17 cellular contexts compared by ENCODE assay signal in the genomic region with DNA sequence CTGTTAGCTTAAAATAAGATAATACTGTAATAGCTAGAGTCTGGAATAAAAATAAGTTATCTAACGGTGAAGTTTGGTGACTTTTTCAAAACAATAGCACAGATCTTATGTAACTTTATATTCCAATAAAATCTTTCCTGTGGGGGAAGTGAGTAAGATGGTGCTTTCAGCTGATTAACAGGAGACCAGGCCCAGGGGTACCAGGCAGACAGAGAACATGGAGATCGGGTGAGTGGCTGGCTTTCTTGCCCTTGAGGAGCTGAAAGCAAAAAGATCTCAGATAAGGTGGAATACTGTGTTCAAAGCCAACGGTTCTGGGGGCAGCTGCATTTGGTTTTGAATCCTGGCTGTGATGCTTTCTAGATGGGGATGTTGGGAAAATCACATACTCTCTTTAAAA.
DNase-seq lines count a peak whose midpoint lies in the region; ATAC-seq, FAIRE-seq and TF ChIP-seq lines count a peak whose summit lies in the region.
"Had no signal": no experiment of that assay in that cellular context is flagged by ENCODE, and none has a peak within 500 bp of the region (broad histone marks: within the 10 kb centered on the region; RNA-seq: fewer than 3 reads in every experiment).

No MANE protein-coding gene starts in this region.

- H3K4me3 Mint-ChIP-seq in central memory CD8-positive, alpha-beta T cell, result peak overlapping the region; percentile 73
- H3K4me3 Mint-ChIP-seq in neural progenitor cell, result peak overlapping the region; percentile 81

- DNase-seq in central memory CD8-positive, alpha-beta T cell (ENCODE audit: low spot score in 2 of 2), result no peak
- no peak for DNase-seq in neural progenitor cell (ENCODE audit: low spot score)
- DNase-seq in frontal cortex (ENCODE audit: low spot score in 2 of 2), result no peak
- no peak for DNase-seq in D721Med (ENCODE audit: insufficient read length, low spot score)
- no peak for DNase-seq in COLO668 (lab: John Stamatoyannopoulos, UW; ENCODE audit: unreplicated experiment)
- DNase-seq: GOT3, MG63, NCI-H2107, NCI-H82 had no signal

- H3K9me3 ChIP-seq in HUES48 (ENCODE audit: control insufficient read depth, insufficient read depth, low read length) (no peaks in the 10 kb centered on the region), neural progenitor cell (ENCODE audit: low read depth) (no peaks in the 10 kb centered on the region)
- H3K9me3 ChIP-seq: MG63 had no signal

- H3K27ac Mint-ChIP-seq in central memory CD8-positive, alpha-beta T cell (ENCODE audit: low read depth), result no peak overlapping the region
- H3K27ac Mint-ChIP-seq in neural progenitor cell, result no peak overlapping the region
- H3K27ac Mint-ChIP-seq: activated naive CD8-positive, alpha-beta T cell treated with anti-CD3 and anti-CD28 coated beads, Interleukin-2, amount 10 ng/mL, durations not matched to agents 7 days and 5 days; CD4-positive, CD25-positive, alpha-beta regulatory T cell; stimulated activated memory B cell treated with anti-CD40 and anti-IgM and Interleukin-4, amounts not matched to agents 10 μg/mL and 1 μg/mL and 100 μg/mL, for 72 hours had no signal

- peaks cover 90% of the 10 kb centered on the region for H3K27me3 Mint-ChIP-seq in central memory CD8-positive, alpha-beta T cell
- H3K27me3 Mint-ChIP-seq in neural progenitor cell (ENCODE audit: insufficient read depth, low read depth), result peaks cover 8% of the 10 kb centered on the region

- H3K27me3 ChIP-seq in HUES48 (ENCODE audit: control insufficient read depth, insufficient read depth, low read length) (peaks cover 33% of the 10 kb centered on the region), neural progenitor cell (peaks cover 48% of the 10 kb centered on the region)
- H3K27me3 ChIP-seq: MG63 had no signal

- peaks cover 31% of the 10 kb centered on the region for H3K4me1 Mint-ChIP-seq in central memory CD8-positive, alpha-beta T cell
- peaks cover 38% of the 10 kb centered on the region for H3K4me1 Mint-ChIP-seq in neural progenitor cell

- H3K4me1 ChIP-seq in HUES48 (ENCODE audit: control insufficient read depth, insufficient read depth, low read length) (peaks cover 56% of the 10 kb centered on the region), neural progenitor cell (peaks cover 36% of the 10 kb centered on the region)

- TF ChIP-seq CTCF in neural progenitor cell (IDR thresholded peaks at IDR 0.05) (no peak), D721Med (IDR thresholded peaks at IDR 0.05; ENCODE audit: insufficient read depth, missing control alignments) (no peak)

- no peaks in the 10 kb centered on the region for H4K20me1 ChIP-seq in neural progenitor cell (ENCODE audit: low read depth)

- FAIRE-seq in frontal cortex (lab: Jason Lieb, UNC) (no peak), D721Med (lab: Jason Lieb, UNC) (no peak)
- FAIRE-seq: G401.6, TTC549 had no signal

- H3K79me2 ChIP-seq in neural progenitor cell (ENCODE audit: low read depth), result no peaks in the 10 kb centered on the region

- H3K36me3 Mint-ChIP-seq in central memory CD8-positive, alpha-beta T cell (ENCODE audit: insufficient read depth), result peaks cover 2% of the 10 kb centered on the region
- H3K36me3 Mint-ChIP-seq in neural progenitor cell, result no peaks in the 10 kb centered on the region
- H3K36me3 Mint-ChIP-seq: activated naive CD8-positive, alpha-beta T cell treated with anti-CD3 and anti-CD28 coated beads, Interleukin-2, amount 10 ng/mL, durations not matched to agents 7 days and 5 days; CD4-positive, CD25-positive, alpha-beta regulatory T cell; stimulated activated memory B cell treated with anti-CD40 and anti-IgM and Interleukin-4, amounts not matched to agents 10 μg/mL and 1 μg/mL and 100 μg/mL, for 72 hours had no signal

- H3K36me3 ChIP-seq in HUES48 (ENCODE audit: control insufficient read depth, insufficient read depth, low read length), result no peaks in the 10 kb centered on the region
- H3K36me3 ChIP-seq in neural progenitor cell, result no peaks in the 10 kb centered on the region
- H3K36me3 ChIP-seq: MG63 had no signal

- peak overlapping the region; percentile 57 for H3K4me3 ChIP-seq in HUES48 (ENCODE audit: low read depth, low read length)
- H3K4me3 ChIP-seq in neural progenitor cell, result peak overlapping the region; percentile 50

- peak overlapping the region; percentile 80 for H3K4me2 ChIP-seq in neural progenitor cell

- no peak overlapping the region for H2AFZ ChIP-seq in neural progenitor cell (replicated peaks)

- peak; percentile 1 for ATAC-seq in GM18519 (IDR thresholded peaks at IDR 0.05; ENCODE audit: low FRiP score, unreplicated experiment)
- no peak for ATAC-seq in central memory CD8-positive, alpha-beta T cell (replicated peaks; ENCODE audit: extremely low read depth, poor library complexity, severe bottlenecking)

- H3K9me3 Mint-ChIP-seq in central memory CD8-positive, alpha-beta T cell, result no peaks in the 10 kb centered on the region
- H3K9me3 Mint-ChIP-seq in neural progenitor cell, result no peaks in the 10 kb centered on the region
- H3K9me3 Mint-ChIP-seq: activated naive CD8-positive, alpha-beta T cell treated with anti-CD3 and anti-CD28 coated beads, Interleukin-2, amount 10 ng/mL, durations not matched to agents 7 days and 5 days; stimulated activated memory B cell treated with anti-CD40 and anti-IgM and Interleukin-4, amounts not matched to agents 10 μg/mL and 1 μg/mL and 100 μg/mL, for 72 hours had no signal

- H3K27ac ChIP-seq in HUES48 (ENCODE audit: low read depth, low read length) (peak overlapping the region; percentile 79), neural progenitor cell (no peak overlapping the region)
- H3K27ac ChIP-seq: epithelial cell of prostate had no signal

- no peak overlapping the region for H3K9ac ChIP-seq in HUES48 (ENCODE audit: low read depth, low read length)
- H3K9ac ChIP-seq in neural progenitor cell, result no peak overlapping the region

- peaks cover 24% of the 10 kb centered on the region for H3F3A ChIP-seq in neural progenitor cell (ENCODE audit: low read depth)
